In genomic region chr3:72052841-72053409, GRCh38 we compare ENCODE assay signal across 1 cellular context.
TF ChIP-seq lines count a peak whose summit lies in the region.

No MANE protein-coding gene starts in this region.

TF ChIP-seq in K562, 482 proteins besides CTCF, POLR2A, EP300 and RAD21 (continued from another document and continues in another):
- TF ChIP-seq ARID4B (CRISPR knock-in tag; IDR thresholded peaks at IDR 0.05): no peak
- TF ChIP-seq MAFG (tag; conservative IDR thresholded peaks at IDR 0.05): peak; percentile 46
- TF ChIP-seq NRF1 (conservative IDR thresholded peaks at IDR 0.05 in 1 of 2, IDR thresholded peaks at IDR 0.05 in 1 of 2): no peak
- no peak for TF ChIP-seq HDAC3 (IDR thresholded peaks at IDR 0.05; ENCODE audit: borderline replicate concordance, partially characterized antibody)
- no peak for TF ChIP-seq TCF7 (IDR thresholded peaks at IDR 0.05; ENCODE audit: borderline replicate concordance)
- no peak for TF ChIP-seq SLC30A9 (CRISPR knock-in tag; IDR thresholded peaks at IDR 0.05)
- no peak for TF ChIP-seq RBM15 (IDR thresholded peaks at IDR 0.05; ENCODE audit: insufficient read depth, low read length)
- no peak for TF ChIP-seq ZSCAN32 (CRISPR knock-in tag; IDR thresholded peaks at IDR 0.05)
- no peak for TF ChIP-seq TRIM28 (IDR thresholded peaks at IDR 0.05)
- TF ChIP-seq HNRNPK (IDR thresholded peaks at IDR 0.05; ENCODE audit: low read depth, low read length, poor library complexity, severe bottlenecking): no peak
- no peak for TF ChIP-seq TEAD1 (CRISPR knock-in tag; IDR thresholded peaks at IDR 0.05)
- TF ChIP-seq SIN3A (IDR thresholded peaks at IDR 0.05; ENCODE audit: borderline replicate concordance in 2 of 2, control insufficient read depth in 1 of 2, low read depth in 2 of 2, low read length in 2 of 2): no peak
- TF ChIP-seq MECOM (CRISPR knock-in tag; IDR thresholded peaks at IDR 0.05): no peak
- no peak for TF ChIP-seq SMAD3 (CRISPR knock-in tag; conservative IDR thresholded peaks at IDR 0.05)
- TF ChIP-seq CTBP1 (IDR thresholded peaks at IDR 0.05; ENCODE audit: borderline replicate concordance): peak; percentile 19; the same call in 1 of the 2 replicates
- TF ChIP-seq CHD2 (IDR thresholded peaks at IDR 0.05; ENCODE audit: low read depth, low read length): peak; percentile 41; the same call in 1 of the 2 replicates
- TF ChIP-seq HNRNPL (IDR thresholded peaks at IDR 0.05; ENCODE audit: low read depth, low read length): no peak
- no peak for TF ChIP-seq ZNF609 (CRISPR knock-in tag; IDR thresholded peaks at IDR 0.05; ENCODE audit: borderline replicate concordance)
- no peak for TF ChIP-seq ZNF79 (CRISPR knock-in tag; IDR thresholded peaks at IDR 0.05; ENCODE audit: low read depth)
- no peak for TF ChIP-seq PPARD (CRISPR knock-in tag; IDR thresholded peaks at IDR 0.05)
- no peak for TF ChIP-seq HBP1 (CRISPR knock-in tag; IDR thresholded peaks at IDR 0.05)
- TF ChIP-seq DPF2 (IDR thresholded peaks at IDR 0.05): peak; percentile 79
- TF ChIP-seq MNT (conservative IDR thresholded peaks at IDR 0.05): peak; percentile 76 to 79
- no peak for TF ChIP-seq SREBF1 (IDR thresholded peaks at IDR 0.05; ENCODE audit: borderline replicate concordance, low read depth, low read length)
- TF ChIP-seq GMEB1 (CRISPR knock-in tag; IDR thresholded peaks at IDR 0.05): no peak
- TF ChIP-seq JUND (IDR thresholded peaks at IDR 0.05; ENCODE audit: borderline replicate concordance, low read depth, low read length): peak; percentile 45; the same call in 1 of the 2 replicates
- TF ChIP-seq JUND (tag; IDR thresholded peaks at IDR 0.05; ENCODE audit: borderline replicate concordance, low read depth, low read length): peak; percentile 73; the same call in 2 of the 3 replicates
- no peak for TF ChIP-seq U2AF1 (optimal IDR thresholded peaks at IDR 0.05; ENCODE audit: low read depth, low read length)
- TF ChIP-seq NFE2 (IDR thresholded peaks at IDR 0.05; ENCODE audit: low read depth): peak; percentile 83
- TF ChIP-seq SRF (CRISPR knock-in tag; IDR thresholded peaks at IDR 0.05): no peak
- TF ChIP-seq ZFP91 (CRISPR knock-in tag; IDR thresholded peaks at IDR 0.05): no peak
- no peak for TF ChIP-seq HNRNPUL1 (IDR thresholded peaks at IDR 0.05; ENCODE audit: low read length)
- TF ChIP-seq SAFB2 (IDR thresholded peaks at IDR 0.05; ENCODE audit: borderline replicate concordance, low read depth, low read length, severe bottlenecking): no peak
- TF ChIP-seq RBBP5 (IDR thresholded peaks at IDR 0.05; ENCODE audit: borderline replicate concordance, insufficient read depth, low read length, poor library complexity, severe bottlenecking): no peak
- TF ChIP-seq ZNF146 (CRISPR knock-in tag; IDR thresholded peaks at IDR 0.05; ENCODE audit: unreplicated experiment): no peak
- TF ChIP-seq MCM2 (IDR thresholded peaks at IDR 0.05; ENCODE audit: low read depth): no peak
- TF ChIP-seq CBFB (CRISPR knock-in tag; IDR thresholded peaks at IDR 0.05): no peak
- no peak for TF ChIP-seq ZNF707 (CRISPR knock-in tag; conservative IDR thresholded peaks at IDR 0.05)
- no peak for TF ChIP-seq TFAP4 (CRISPR knock-in tag; IDR thresholded peaks at IDR 0.05; ENCODE audit: borderline replicate concordance)
- TF ChIP-seq ZKSCAN8 (CRISPR knock-in tag; IDR thresholded peaks at IDR 0.05): no peak
- no peak for TF ChIP-seq REST (CRISPR knock-in tag; IDR thresholded peaks at IDR 0.05; ENCODE audit: low read depth)
